Comparison of ENCODE assay signal across 22 cellular contexts in genomic region chr6:92587521-92587920, GRCh38.
"Had no signal": no experiment of that assay in that cellular context is flagged by ENCODE, and none has a peak within 500 bp of the region (broad histone marks: within the 10 kb centered on the region; RNA-seq: fewer than 3 reads in every experiment).

No MANE protein-coding gene starts in this region.

- H3K4me3 ChIP-seq: adrenal gland, cardiac muscle cell, MG63 had no signal

- DNase-seq: activated CD4-positive, alpha-beta memory T cell treated with anti-CD3 and anti-CD28 coated beads for 36 hours; activated CD4-positive, alpha-beta T cell treated with anti-CD3 and anti-CD28 coated beads, Interleukin-2, amount 10 ng/mL, durations not matched to agents 7 days and 5 days; activated CD4-positive, CD25-positive, alpha-beta regulatory T cell; activated CD8-positive, alpha-beta memory T cell treated with anti-CD3 and anti-CD28 coated beads, Interleukin-2, amount 50 U/mL, for 4 hours; activated gamma-delta T cell treated with Interleukin-2 at 50 U/mL for 16 hours; activated naive CD4-positive, alpha-beta T cell treated with anti-CD3 and anti-CD28 coated beads, Interleukin-2, amount 10 ng/mL, durations not matched to agents 7 days and 5 days; activated naive CD8-positive, alpha-beta T cell treated with anti-CD3 and anti-CD28 coated beads, Interleukin-2, amount 10 ng/mL, durations not matched to agents 7 days and 5 days; activated T-cell treated with anti-CD3 and anti-CD28 coated beads, Interleukin-2, amount 50 U/mL, for 72 hours; adrenal gland; aorta; KG1; MG63; MV-4-11; NCI-H1092 treated with DMSO at 0.1 percent for 48 hours; NCI-H1417 treated with DMSO at 0.1 percent for 48 hours; NCI-H1694; NCI-H2029 treated with DMSO at 0.1 percent for 48 hours; NCI-H524; SIG-M5; T-helper 2 cell; T1000 had no signal

- H3K27ac ChIP-seq: adrenal gland, cardiac muscle cell had no signal
